In genomic region chr5:113663879-113664278, GRCh38 we compare ENCODE assay signal across 9 cellular contexts.
DNase-seq lines count a peak whose midpoint lies in the region; ATAC-seq, FAIRE-seq and TF ChIP-seq lines count a peak whose summit lies in the region.
"Had no signal": no experiment of that assay in that cellular context is flagged by ENCODE, and none has a peak within 500 bp of the region (broad histone marks: within the 10 kb centered on the region; RNA-seq: fewer than 3 reads in every experiment).

No MANE protein-coding gene starts in this region.

- H3K27ac Mint-ChIP-seq in CD14-positive monocyte = no peak overlapping the region
- H3K27ac Mint-ChIP-seq: stimulated activated naive CD8-positive, alpha-beta T cell treated with anti-CD3 and anti-CD28 coated beads, Interleukin-15, Interleukin-2, amounts not matched to agents 100 ng/mL and 50 ng/mL, for 24 hours had no signal

- H3K36me3 ChIP-seq in lower lobe of right lung = no peaks in the 10 kb centered on the region
- no peaks in the 10 kb centered on the region for H3K36me3 ChIP-seq in osteoblast (ENCODE audit: insufficient read depth, low read length)

- H3K4me1 Mint-ChIP-seq in CD14-positive monocyte = no peaks in the 10 kb centered on the region

- no peak for ATAC-seq in lower lobe of right lung
- no peak for ATAC-seq in HG03039 (IDR thresholded peaks at IDR 0.05; ENCODE audit: unreplicated experiment)

- TF ChIP-seq CTCF in CD14-positive monocyte (IDR thresholded peaks at IDR 0.05) = peak; percentile 34
- TF ChIP-seq CTCF in lower lobe of right lung (IDR thresholded peaks at IDR 0.05) = peak; percentile 15
- TF ChIP-seq CTCF in osteoblast (IDR thresholded peaks at IDR 0.05; ENCODE audit: extremely low read depth, low read depth, low read length) = no peak

- no peaks in the 10 kb centered on the region for H3K79me2 ChIP-seq in osteoblast (ENCODE audit: insufficient read depth, low read length)

- H3K9me3 ChIP-seq in lower lobe of right lung = no peaks in the 10 kb centered on the region
- H3K9me3 ChIP-seq in osteoblast (ENCODE audit: low read depth, low read length) = no peaks in the 10 kb centered on the region

- H4K20me1 ChIP-seq in osteoblast (ENCODE audit: insufficient read depth, low read length) = no peaks in the 10 kb centered on the region

- no peaks in the 10 kb centered on the region for H3K36me3 Mint-ChIP-seq in CD14-positive monocyte

- peaks cover 0 to 2% (median 0%) of the 10 kb centered on the region in 7 donors for H3K9me3 Mint-ChIP-seq in CD14-positive monocyte
- H3K9me3 Mint-ChIP-seq: stimulated activated naive CD8-positive, alpha-beta T cell treated with anti-CD3 and anti-CD28 coated beads, Interleukin-15, Interleukin-2, amounts not matched to agents 100 ng/mL and 50 ng/mL, for 24 hours had no signal

- no peak overlapping the region for H3K4me3 Mint-ChIP-seq in CD14-positive monocyte
- H3K4me3 Mint-ChIP-seq: stimulated activated naive CD8-positive, alpha-beta T cell treated with anti-CD3 and anti-CD28 coated beads, Interleukin-15, Interleukin-2, amounts not matched to agents 100 ng/mL and 50 ng/mL, for 24 hours had no signal

- H3K27ac ChIP-seq in lower lobe of right lung (no peak overlapping the region), osteoblast (ENCODE audit: low read depth, low read length) (no peak overlapping the region)

- H3K4me1 ChIP-seq in lower lobe of right lung (no peaks in the 10 kb centered on the region), osteoblast (ENCODE audit: insufficient read depth, low read length) (no peaks in the 10 kb centered on the region)

- H3K4me3 ChIP-seq in lower lobe of right lung (no peak overlapping the region), osteoblast (ENCODE audit: insufficient read depth, low read length) (no peak overlapping the region)

- H3K27me3 ChIP-seq in lower lobe of right lung (ENCODE audit: low read depth) (no peaks in the 10 kb centered on the region), osteoblast (ENCODE audit: insufficient read depth, low read length) (no peaks in the 10 kb centered on the region)

- H3K27me3 Mint-ChIP-seq in CD14-positive monocyte (ENCODE audit: low read depth in 3 of 3) = peaks cover 0 to 5% (median 2%) of the 10 kb centered on the region in 3 donors

- no peak overlapping the region for H2AFZ ChIP-seq in osteoblast (ENCODE audit: low read length)

- H3K4me2 ChIP-seq in osteoblast (ENCODE audit: insufficient read depth, low read length) = no peak overlapping the region

- DNase-seq in CD14-positive monocyte (ENCODE audit: low spot score) (no peak), GM19239 (ENCODE audit: insufficient read length, low spot score) (peak; percentile 4), M059J (ENCODE audit: low read depth) (peak; percentile 46), lower lobe of right lung (peak; percentile 53), osteoblast (ENCODE audit: insufficient read length, low spot score, missing footprints) (no peak), superior temporal gyrus (ENCODE audit: extremely low spot score) (no peak)
- DNase-seq in activated naive CD4-positive, alpha-beta T cell treated with anti-CD3 and anti-CD28 coated beads, Interleukin-2, amount 50 U/mL, for 16 hours = peak; percentile 17

- peak; percentile 47 for FAIRE-seq in GM19239 (lab: Jason Lieb, UNC)

- intact Hi-C loops in CD14-positive monocyte (cut with micrococcal nuclease) = no loop called here
- intact Hi-C loops in lower lobe of right lung (cut with DNase I) = no loop called here

Comparison
In these comparisons a context has a peak if more than half of its experiments do, and no peak if none do; other contexts are left out.
1. DNase-seq: peak in GM19239 (single experiment), M059J (single experiment), activated naive CD4-positive, alpha-beta T cell treated with anti-CD3 and anti-CD28 coated beads, Interleukin-2, amount 50 U/mL, for 16 hours (single experiment) and lower lobe of right lung (single experiment); none in CD14-positive monocyte (single experiment), osteoblast (single experiment) and superior temporal gyrus (single experiment).